ENCODE assay signal across 11 cellular contexts in the genomic region with DNA sequence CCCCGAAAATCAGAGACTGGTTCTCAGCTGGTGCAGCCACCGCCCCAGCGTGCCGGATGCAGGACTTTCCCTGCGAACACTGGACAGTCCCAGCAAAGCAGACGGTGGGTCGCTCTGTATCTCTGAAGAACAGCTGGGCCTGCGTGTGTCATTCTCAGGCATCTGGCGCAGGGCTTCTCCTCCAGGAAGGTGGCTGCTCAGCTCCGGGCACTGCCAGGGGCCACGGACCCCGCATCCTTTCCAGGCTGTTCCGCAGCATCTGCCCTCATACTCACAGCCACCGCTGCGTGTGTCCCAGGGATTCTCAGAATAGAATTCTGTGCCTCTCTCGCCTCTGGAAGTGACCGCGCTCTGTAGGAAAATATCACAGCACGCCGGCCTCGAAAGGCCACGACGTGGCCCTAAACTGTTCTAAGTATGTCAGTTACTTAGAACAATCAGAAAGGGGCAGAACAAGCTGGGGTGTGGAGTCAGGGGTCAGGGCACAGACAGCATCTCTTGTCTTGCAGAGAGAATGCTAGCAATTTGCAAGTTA. TPM values are rescaled to one million over a fixed set of nuclear protein-coding genes. Genes with fewer than 3 reads are reported as not detected.
A peak's percentile ranks its signal among the peaks of the same experiment; 100 is the strongest.
DNase-seq lines count a peak whose midpoint lies in the region; ATAC-seq lines count a peak whose summit lies in the region.
"Not testable (repeated sequence)": the region's sequence is repeated elsewhere in the genome, so short reads cannot be mapped to it uniquely, and the experiment has no call there.
"Had no signal": no experiment of that assay in that cellular context is flagged by ENCODE, and none has a peak within 500 bp of the region (broad histone marks: within the 10 kb centered on the region; RNA-seq: fewer than 3 reads in every experiment).

No MANE protein-coding gene starts in this region.

- not testable (repeated sequence) for H3K4me2 ChIP-seq in Karpas-422 (ENCODE audit: low read depth, low read length, poor library complexity, severe bottlenecking)

- not testable (repeated sequence) for H4K20me1 ChIP-seq in Karpas-422 (ENCODE audit: insufficient read depth, low read depth, low read length)

- H3K4me3 ChIP-seq in Karpas-422 (ENCODE audit: low read length), result not testable (repeated sequence)

- not testable (repeated sequence) for H3K9me3 ChIP-seq in Karpas-422 (ENCODE audit: low read length)

- H3K27ac Mint-ChIP-seq in activated T-helper 2 cell treated with anti-CD3 and anti-CD28 coated beads, Interferon-gamma antibody, Interleukin-2, Interleukin-4, amounts not matched to agents 10 μg/mL and 5 μg/mL and 100 μg/mL, durations not matched to agents 14 hours and 24 hours and 36 hours, result peak overlapping the region; percentile 64
- peak overlapping the region; percentile 81 for H3K27ac Mint-ChIP-seq in stimulated activated effector memory CD8-positive, alpha-beta T cell treated with anti-CD3 and anti-CD28 coated beads, Interleukin-12 subunit alpha, Interleukin-12 subunit beta, amount 100 ng/mL, for 72 hours

- H3K9me2 ChIP-seq in Karpas-422 (replicated peaks; ENCODE audit: insufficient read depth, low read length), result not testable (repeated sequence)

- H3K36me3 ChIP-seq in Karpas-422 (ENCODE audit: insufficient read depth, low read length), result not testable (repeated sequence)

- peaks cover 26% of the 10 kb centered on the region for H3K4me1 Mint-ChIP-seq in activated T-helper 2 cell treated with anti-CD3 and anti-CD28 coated beads, Interferon-gamma antibody, Interleukin-2, Interleukin-4, amounts not matched to agents 10 μg/mL and 5 μg/mL and 100 μg/mL, durations not matched to agents 14 hours and 24 hours and 36 hours (ENCODE audit: low read depth)
- H3K4me1 Mint-ChIP-seq in stimulated activated effector memory CD8-positive, alpha-beta T cell treated with anti-CD3 and anti-CD28 coated beads, Interleukin-12 subunit alpha, Interleukin-12 subunit beta, amount 100 ng/mL, for 72 hours, result peaks cover 41% of the 10 kb centered on the region

- not testable (repeated sequence) for H2AFZ ChIP-seq in Karpas-422 (ENCODE audit: low read length)

- not testable (repeated sequence) for ATAC-seq in Right ventricle myocardium inferior; stimulated activated effector memory CD8-positive, alpha-beta T cell treated with anti-CD3 and anti-CD28 coated beads, Interleukin-12 subunit alpha, Interleukin-12 subunit beta, amount 100 ng/mL, for 72 hours

- not testable (repeated sequence) for H3K27me3 Mint-ChIP-seq in activated T-helper 2 cell treated with anti-CD3 and anti-CD28 coated beads, Interferon-gamma antibody, Interleukin-2, Interleukin-4, amounts not matched to agents 10 μg/mL and 5 μg/mL and 100 μg/mL, durations not matched to agents 14 hours and 24 hours and 36 hours (ENCODE audit: low read depth)

- H3K27me3 ChIP-seq in Karpas-422 (ENCODE audit: low read length), result not testable (repeated sequence)

- H3K36me3 Mint-ChIP-seq in activated T-helper 2 cell treated with anti-CD3 and anti-CD28 coated beads, Interferon-gamma antibody, Interleukin-2, Interleukin-4, amounts not matched to agents 10 μg/mL and 5 μg/mL and 100 μg/mL, durations not matched to agents 14 hours and 24 hours and 36 hours (ENCODE audit: low read depth), result not testable (repeated sequence)
- peaks cover 30% of the 10 kb centered on the region for H3K36me3 Mint-ChIP-seq in stimulated activated effector memory CD8-positive, alpha-beta T cell treated with anti-CD3 and anti-CD28 coated beads, Interleukin-12 subunit alpha, Interleukin-12 subunit beta, amount 100 ng/mL, for 72 hours

- H3K9ac ChIP-seq in Karpas-422 (ENCODE audit: low read length), result not testable (repeated sequence)

- intact Hi-C loops in activated T-helper 2 cell treated with anti-CD3 and anti-CD28 coated beads, Interferon-gamma antibody, Interleukin-2, Interleukin-4, amounts not matched to agents 10 μg/mL and 5 μg/mL and 100 μg/mL, durations not matched to agents 14 hours and 24 hours and 36 hours (cut with micrococcal nuclease); Right ventricle myocardium inferior (cut with DNase I): not testable (repeated sequence)

- not testable (repeated sequence) for H3K27ac ChIP-seq in Karpas-422 (ENCODE audit: low read length)

- not testable (repeated sequence) for H3K4me1 ChIP-seq in Karpas-422 (ENCODE audit: low read length)

- peak; percentile 6 for DNase-seq in D341Med (ENCODE audit: low spot score)
- DNase-seq in Karpas-422, result peak; percentile 37
- peak; percentile 53 for DNase-seq in activated CD8-positive, alpha-beta memory T cell treated with anti-CD3 and anti-CD28 coated beads, Interleukin-2, amount 50 U/mL, for 48 hours
- DNase-seq in activated T-helper 2 cell treated with anti-CD3 and anti-CD28 coated beads, Interferon-gamma antibody, Interleukin-2, Interleukin-4, amounts not matched to agents 10 μg/mL and 5 μg/mL and 100 μg/mL, durations not matched to agents 14 hours and 24 hours and 36 hours (ENCODE audit: low spot score), result peak; percentile 19
- peak; percentile 69 for DNase-seq in Right ventricle myocardium inferior (ENCODE audit: missing footprints)
- peak; percentile 89 for DNase-seq in mesenteric fat pad (ENCODE audit: low spot score)
- peak in 1 of 2 donors; percentile 59 for DNase-seq in stimulated activated effector memory CD8-positive, alpha-beta T cell treated with anti-CD3 and anti-CD28 coated beads, Interleukin-12 subunit alpha, Interleukin-12 subunit beta, amount 100 ng/mL, for 72 hours (ENCODE audit: low spot score in 2 of 2)

- not testable (repeated sequence) for H3K79me2 ChIP-seq in Karpas-422 (ENCODE audit: low read length)

- H3K9me3 Mint-ChIP-seq in activated T-helper 2 cell treated with anti-CD3 and anti-CD28 coated beads, Interferon-gamma antibody, Interleukin-2, Interleukin-4, amounts not matched to agents 10 μg/mL and 5 μg/mL and 100 μg/mL, durations not matched to agents 14 hours and 24 hours and 36 hours; stimulated activated effector memory CD8-positive, alpha-beta T cell treated with anti-CD3 and anti-CD28 coated beads, Interleukin-12 subunit alpha, Interleukin-12 subunit beta, amount 100 ng/mL, for 72 hours: not testable (repeated sequence)

- not testable (repeated sequence) for H3K4me3 Mint-ChIP-seq in activated T-helper 2 cell treated with anti-CD3 and anti-CD28 coated beads, Interferon-gamma antibody, Interleukin-2, Interleukin-4, amounts not matched to agents 10 μg/mL and 5 μg/mL and 100 μg/mL, durations not matched to agents 14 hours and 24 hours and 36 hours (ENCODE audit: low read depth)
- peak overlapping the region; percentile 60 for H3K4me3 Mint-ChIP-seq in stimulated activated effector memory CD8-positive, alpha-beta T cell treated with anti-CD3 and anti-CD28 coated beads, Interleukin-12 subunit alpha, Interleukin-12 subunit beta, amount 100 ng/mL, for 72 hours

RNA-seq across cellular contexts. Expression of a gene that starts 44.7 kb away (rescaled TPM):
- total RNA-seq in Karpas-422 (2014; rRNA removed; shearing (Covaris generic); ENCODE audit: low replicate concordance), result 0.18 TPM in 1 of 2 replicates, not detected in the other
- 0.87 and 1.3 TPM in 2 replicates for total RNA-seq in activated T-helper 2 cell treated with anti-CD3 and anti-CD28 coated beads, Interferon-gamma antibody, Interleukin-2, Interleukin-4, amounts not matched to agents 10 μg/mL and 5 μg/mL and 100 μg/mL, durations not matched to agents 14 hours and 24 hours and 36 hours
- total RNA-seq in Right ventricle myocardium inferior (327 TPM), mesenteric fat pad (362 TPM)
- total RNA-seq: CD4-positive, alpha-beta T cell; Daoy; H9; IMR-90 had no signal

Comparison
In these comparisons a context has a peak if more than half of its experiments do, and no peak if none do; other contexts are left out.
1. RNA of a gene that starts 44.7 kb away (total RNA-seq): 362 TPM in mesenteric fat pad (single experiment) and 327 TPM in Right ventricle myocardium inferior (single experiment); 0.87 to 1.3 TPM in activated T-helper 2 cell treated with anti-CD3 and anti-CD28 coated beads, Interferon-gamma antibody, Interleukin-2, Interleukin-4, amounts not matched to agents 10 μg/mL and 5 μg/mL and 100 μg/mL, durations not matched to agents 14 hours and 24 hours and 36 hours and 0.18 TPM in Karpas-422; every median in the first group is over 100 times any median in the second.